In genomic region chr1:41951492-41951891, GRCh38 we compare ENCODE assay signal across 8 cellular contexts. TPM values are rescaled to one million over a fixed set of nuclear protein-coding genes. Genes with fewer than 3 reads are reported as not detected.
A peak's percentile ranks its signal among the peaks of the same experiment; 100 is the strongest.
DNase-seq lines count a peak whose midpoint lies in the region; ATAC-seq and TF ChIP-seq lines count a peak whose summit lies in the region.
"Not testable (repeated sequence)": the region's sequence is repeated elsewhere in the genome, so short reads cannot be mapped to it uniquely, and the experiment has no call there.

No MANE protein-coding gene starts in this region.

- H3K36me3 Mint-ChIP-seq in activated T-helper 17 cell treated with anti-CD3 and anti-CD28 coated beads, Interleukin-2, amount 50 U/mL, for 72 hours (ENCODE audit: low read depth): not testable (repeated sequence)
- H3K36me3 Mint-ChIP-seq in activated naive CD8-positive, alpha-beta T cell: peaks cover 13% of the 10 kb centered on the region
- peaks cover 37% of the 10 kb centered on the region for H3K36me3 Mint-ChIP-seq in natural killer cell treated with Interleukin-12 subunit alpha and Interleukin-12 subunit beta and Interleukin-15 and Interleukin-18, amount 100 ng/mL, for 72 hours
- H3K36me3 Mint-ChIP-seq in stimulated activated naive B cell treated with anti-CD40 and anti-IgM and Interleukin-4, amounts not matched to agents 10 μg/mL and 1 μg/mL and 100 μg/mL, for 72 hours: peaks cover 6 to 21% of the 10 kb centered on the region in 2 donors

- H3K4me1 Mint-ChIP-seq in activated T-helper 17 cell treated with anti-CD3 and anti-CD28 coated beads, Interleukin-2, amount 50 U/mL, for 72 hours: peaks cover 21% of the 10 kb centered on the region
- H3K4me1 Mint-ChIP-seq in activated naive CD8-positive, alpha-beta T cell (ENCODE audit: low read depth): peaks cover 28% of the 10 kb centered on the region
- H3K4me1 Mint-ChIP-seq in natural killer cell treated with Interleukin-12 subunit alpha and Interleukin-12 subunit beta and Interleukin-15 and Interleukin-18, amount 100 ng/mL, for 72 hours (ENCODE audit: low read depth in 2 of 2): peaks cover 58 to 71% of the 10 kb centered on the region in 2 donors
- peaks cover 26 to 34% of the 10 kb centered on the region in 2 donors for H3K4me1 Mint-ChIP-seq in stimulated activated naive B cell treated with anti-CD40 and anti-IgM and Interleukin-4, amounts not matched to agents 10 μg/mL and 1 μg/mL and 100 μg/mL, for 72 hours

- H3K4me2 ChIP-seq in OCI-LY3 (ENCODE audit: low read length): peak overlapping the region; percentile 19; the same call in 1 of the 2 replicates

- DNase-seq in GM12865 (ENCODE audit: low read depth) (peak; percentile 19), activated T-cell treated with anti-CD3 and anti-CD28 coated beads for 48 hours (ENCODE audit: low read depth) (peak; percentile 13)
- DNase-seq in activated CD4-positive, alpha-beta T cell treated with anti-CD3 and anti-CD28 coated beads, Interleukin-2, amount 50 U/mL, for 48 hours: peak; percentile 10 to 17
- DNase-seq in natural killer cell treated with Interleukin-12 subunit alpha and Interleukin-12 subunit beta and Interleukin-15 and Interleukin-18, amount 100 ng/mL, for 72 hours (ENCODE audit: low spot score): not testable (repeated sequence)
- peak; percentile 15 for DNase-seq in stimulated activated naive B cell treated with anti-CD40 and anti-IgM and Interleukin-4, amounts not matched to agents 10 μg/mL and 1 μg/mL and 100 μg/mL, for 72 hours

- H3K4me1 ChIP-seq in OCI-LY3 (ENCODE audit: low read length): peaks cover 56% of the 10 kb centered on the region

- TF ChIP-seq CTCF in GM12865 (IDR thresholded peaks at IDR 0.05; ENCODE audit: insufficient read depth, low read depth, low read length, missing control alignments); OCI-LY3 (IDR thresholded peaks at IDR 0.05; ENCODE audit: low read depth, low read length): not testable (repeated sequence)

- ATAC-seq in activated T-helper 17 cell treated with anti-CD3 and anti-CD28 coated beads, Interleukin-2, amount 50 U/mL, for 72 hours (replicated peaks): peak; percentile 66
- ATAC-seq in natural killer cell treated with Interleukin-12 subunit alpha and Interleukin-12 subunit beta and Interleukin-15 and Interleukin-18, amount 100 ng/mL, for 72 hours: peak in 1 of 2 donors; percentile 51
- ATAC-seq in stimulated activated naive B cell treated with anti-CD40 and anti-IgM and Interleukin-4, amounts not matched to agents 10 μg/mL and 1 μg/mL and 100 μg/mL, for 72 hours (replicated peaks): not testable (repeated sequence)

- not testable (repeated sequence) for H3K9ac ChIP-seq in OCI-LY3 (ENCODE audit: low read length)

- not testable (repeated sequence) for H3K4me3 ChIP-seq in GM12865 (ENCODE audit: low read depth, low read length); OCI-LY3 (ENCODE audit: low read length)

- H3K4me3 Mint-ChIP-seq in activated T-helper 17 cell treated with anti-CD3 and anti-CD28 coated beads, Interleukin-2, amount 50 U/mL, for 72 hours: peak overlapping the region; percentile 56
- not testable (repeated sequence) for H3K4me3 Mint-ChIP-seq in activated naive CD8-positive, alpha-beta T cell; stimulated activated naive B cell treated with anti-CD40 and anti-IgM and Interleukin-4, amounts not matched to agents 10 μg/mL and 1 μg/mL and 100 μg/mL, for 72 hours
- peak overlapping the region; percentile 52 for H3K4me3 Mint-ChIP-seq in natural killer cell treated with Interleukin-12 subunit alpha and Interleukin-12 subunit beta and Interleukin-15 and Interleukin-18, amount 100 ng/mL, for 72 hours

- H3K9me3 Mint-ChIP-seq in activated T-helper 17 cell treated with anti-CD3 and anti-CD28 coated beads, Interleukin-2, amount 50 U/mL, for 72 hours: not testable (repeated sequence)
- H3K9me3 Mint-ChIP-seq in activated naive CD8-positive, alpha-beta T cell (ENCODE audit: low read depth): peaks cover 15% of the 10 kb centered on the region
- H3K9me3 Mint-ChIP-seq in natural killer cell treated with Interleukin-12 subunit alpha and Interleukin-12 subunit beta and Interleukin-15 and Interleukin-18, amount 100 ng/mL, for 72 hours: peaks cover 19% of the 10 kb centered on the region
- H3K9me3 Mint-ChIP-seq in stimulated activated naive B cell treated with anti-CD40 and anti-IgM and Interleukin-4, amounts not matched to agents 10 μg/mL and 1 μg/mL and 100 μg/mL, for 72 hours: peaks cover 17 to 18% of the 10 kb centered on the region in 2 donors

- not testable (repeated sequence) for H3K27me3 ChIP-seq in OCI-LY3 (ENCODE audit: low read depth, low read length)

- H3K27ac ChIP-seq in OCI-LY3 (ENCODE audit: low read length): peak overlapping the region; percentile 79

- peak overlapping the region; percentile 77 for H3K27ac Mint-ChIP-seq in activated T-helper 17 cell treated with anti-CD3 and anti-CD28 coated beads, Interleukin-2, amount 50 U/mL, for 72 hours
- H3K27ac Mint-ChIP-seq in activated naive CD8-positive, alpha-beta T cell: peak overlapping the region; percentile 52
- peak overlapping the region; percentile 80 to 93 for H3K27ac Mint-ChIP-seq in natural killer cell treated with Interleukin-12 subunit alpha and Interleukin-12 subunit beta and Interleukin-15 and Interleukin-18, amount 100 ng/mL, for 72 hours
- H3K27ac Mint-ChIP-seq in stimulated activated naive B cell treated with anti-CD40 and anti-IgM and Interleukin-4, amounts not matched to agents 10 μg/mL and 1 μg/mL and 100 μg/mL, for 72 hours: peak overlapping the region; percentile 40

- peaks cover 36% of the 10 kb centered on the region for H3K36me3 ChIP-seq in OCI-LY3 (replicated peaks; ENCODE audit: low read depth, low read length)

- not testable (repeated sequence) for H4K20me1 ChIP-seq in OCI-LY3 (ENCODE audit: insufficient read depth, low read length)

- peaks cover 65% of the 10 kb centered on the region for H3K79me2 ChIP-seq in OCI-LY3 (ENCODE audit: low read length)

- not testable (repeated sequence) for H3K27me3 Mint-ChIP-seq in activated T-helper 17 cell treated with anti-CD3 and anti-CD28 coated beads, Interleukin-2, amount 50 U/mL, for 72 hours; activated naive CD8-positive, alpha-beta T cell; natural killer cell treated with Interleukin-12 subunit alpha and Interleukin-12 subunit beta and Interleukin-15 and Interleukin-18, amount 100 ng/mL, for 72 hours; stimulated activated naive B cell treated with anti-CD40 and anti-IgM and Interleukin-4, amounts not matched to agents 10 μg/mL and 1 μg/mL and 100 μg/mL, for 72 hours

- H3K9me3 ChIP-seq in OCI-LY3 (ENCODE audit: insufficient read depth, low read length): peaks cover 11% of the 10 kb centered on the region; the same call in 1 of the 2 replicates

- H2AFZ ChIP-seq in OCI-LY3 (ENCODE audit: low read depth, low read length): not testable (repeated sequence)

RNA-seq across cellular contexts. Expression of gene HIVEP3, which starts 32.8 kb away (rescaled TPM):
- total RNA-seq in activated T-helper 17 cell treated with anti-CD3 and anti-CD28 coated beads, Interleukin-2, amount 50 U/mL, for 72 hours: 10 to 100 TPM in 1 of 2 donors, 1 to 10 TPM in 1; 8.0 to 27.6 TPM
- 10 to 100 TPM; 17.9 to 32.0 TPM for total RNA-seq in natural killer cell treated with Interleukin-12 subunit alpha and Interleukin-12 subunit beta and Interleukin-15 and Interleukin-18, amount 100 ng/mL, for 72 hours
